ENCODE assay signal across 8 cellular contexts in genomic region chr22:44360686-44361381, GRCh38. TPM values are rescaled to one million over a fixed set of nuclear protein-coding genes. Genes with fewer than 3 reads are reported as not detected.
DNase-seq lines count a peak whose midpoint lies in the region; FAIRE-seq and TF ChIP-seq lines count a peak whose summit lies in the region.

No MANE protein-coding gene starts in this region.

- no peaks in the 10 kb centered on the region for H4K20me1 ChIP-seq in mammary epithelial cell (ENCODE audit: insufficient read depth, low read length)

- TF ChIP-seq POLR2A in transverse colon (IDR thresholded peaks at IDR 0.05), result no peak

- TF ChIP-seq CTCF in mammary epithelial cell (conservative IDR thresholded peaks at IDR 0.05 in 1 of 2, IDR thresholded peaks at IDR 0.05 in 1 of 2; ENCODE audit: extremely low read depth in 1 of 2, insufficient read depth in 1 of 2, low read depth in 1 of 2, low read length in 2 of 2), result peak; percentile 29 to 40
- no peak for TF ChIP-seq CTCF in kidney (IDR thresholded peaks at IDR 0.05; ENCODE audit: borderline replicate concordance, extremely low read depth, insufficient read depth)
- peak; percentile 12 to 53 (median 30) for TF ChIP-seq CTCF in transverse colon (IDR thresholded peaks at IDR 0.05)
- TF ChIP-seq CTCF in A673 (conservative IDR thresholded peaks at IDR 0.05; ENCODE audit: low read depth, low read length), result no peak

- H3K9me3 ChIP-seq in mammary epithelial cell (replicated peaks; ENCODE audit: insufficient read depth, low read length), result no peaks in the 10 kb centered on the region
- H3K9me3 ChIP-seq in kidney (ENCODE audit: control insufficient read depth in 1 of 2, low read length in 2 of 2), result no peaks in the 10 kb centered on the region
- no peaks in the 10 kb centered on the region for H3K9me3 ChIP-seq in transverse colon
- no peaks in the 10 kb centered on the region for H3K9me3 ChIP-seq in A673 (ENCODE audit: low read depth, low read length, poor library complexity, severe bottlenecking)

- dilution Hi-C loops in mammary epithelial cell (cut with HindIII; ENCODE audit: low sequenced_read_pairs), result no loop called here

- in situ Hi-C loops in mammary epithelial cell (cut with MboI; ENCODE audit: low sequenced_read_pairs in 2 of 2), result no loop called here
- in situ Hi-C loops in transverse colon (cut with MboI; ENCODE audit: low pct_ligation_motif_present in 1 of 4, low pct_unique_long_range_greater_than_20kb in 1 of 4, low sequenced_read_pairs in 3 of 4), result no loop called here

- H3K4me1 ChIP-seq in mammary epithelial cell (ENCODE audit: insufficient read depth, low read length), result peaks cover 52% of the 10 kb centered on the region
- no peaks in the 10 kb centered on the region for H3K4me1 ChIP-seq in kidney (ENCODE audit: control insufficient read depth in 1 of 2, insufficient read depth in 1 of 2, low read depth in 1 of 2, low read length in 2 of 2)
- peaks cover 15 to 44% (median 23%) of the 10 kb centered on the region in 4 donors for H3K4me1 ChIP-seq in transverse colon
- no peaks in the 10 kb centered on the region for H3K4me1 ChIP-seq in A673 (ENCODE audit: insufficient read depth, low read length, poor library complexity, severe bottlenecking)

- peak overlapping the region; percentile 77 for H3K27ac ChIP-seq in mammary epithelial cell (ENCODE audit: insufficient read depth, low read depth, low read length)
- no peak overlapping the region for H3K27ac ChIP-seq in kidney (ENCODE audit: low read depth in 2 of 2, low read length in 2 of 2)
- H3K27ac ChIP-seq in transverse colon, result peak overlapping the region; percentile 53 to 89 (median 78)
- no peak overlapping the region for H3K27ac ChIP-seq in A673 (ENCODE audit: low read depth, low read length, poor library complexity, severe bottlenecking)

- H3K36me3 ChIP-seq in mammary epithelial cell (ENCODE audit: insufficient read depth, low read length) (no peaks in the 10 kb centered on the region), kidney (ENCODE audit: control insufficient read depth in 1 of 2, insufficient read depth in 2 of 2, low read length in 2 of 2) (no peaks in the 10 kb centered on the region), transverse colon (no peaks in the 10 kb centered on the region), A673 (ENCODE audit: insufficient read depth, low read length, poor library complexity, severe bottlenecking) (no peaks in the 10 kb centered on the region)

- peak overlapping the region; percentile 68 for H2AFZ ChIP-seq in mammary epithelial cell (ENCODE audit: low read depth, low read length)

- H3K79me2 ChIP-seq in mammary epithelial cell (ENCODE audit: insufficient read depth, low read length), result no peaks in the 10 kb centered on the region

- intact Hi-C loops in mammary epithelial cell (cut with micrococcal nuclease), result loop anchor here (1.0 to 2.0 kb wide), 4 partner anchors 9 to 138 kb away; partner anchors contain the start of gene RTL6
- intact Hi-C loops in kidney (cut with DNase I), result no loop called here
- intact Hi-C loops in transverse colon (cut with DNase I; ENCODE audit: low total_unique reads), result loop anchor here (5.0 kb wide), 1 partner anchor 54 kb away; no protein-coding TSS in a partner anchor
- intact Hi-C loops in A673 (cut with micrococcal nuclease; ENCODE audit: unreplicated experiment), result no loop called here

- H3K4me2 ChIP-seq in mammary epithelial cell (ENCODE audit: insufficient read depth, low read depth, low read length), result peak overlapping the region; percentile 53

- H3K4me3 ChIP-seq in mammary epithelial cell (replicated peaks in 1 of 3; ENCODE audit: insufficient read depth in 1 of 3, low read depth in 2 of 3, low read length in 3 of 3) (no peak overlapping the region), kidney (ENCODE audit: low read length in 2 of 2) (no peak overlapping the region), transverse colon (no peak overlapping the region), A673 (ENCODE audit: low read depth, low read length, poor library complexity, severe bottlenecking) (no peak overlapping the region)

- no TSS peak for BruUV-seq in mammary epithelial cell (replicated peaks; lab: Mats Ljungman, UMichigan)
- BruUV-seq in A673 (replicated peaks; lab: Mats Ljungman, UMichigan), result no TSS peak

- CTCF ChIA-PET in mammary epithelial cell (lab: Charles Lee; ENCODE audit: low non-redundant PET), result interaction anchor here (0.5 to 1.0 kb wide), 3 partner anchors 9 to 478 kb away, joined by 3 to 4 read pairs (median 4); no protein-coding TSS in a partner anchor
- CTCF ChIA-PET in A673 (lab: Charles Lee), result interaction anchor here (0.8 kb wide), 1 partner anchor 14 kb away, joined by 4 read pairs; no protein-coding TSS in a partner anchor

- FAIRE-seq in HTR-8/SVneo (lab: Jason Lieb, UNC) (peak; percentile 23), kidney (lab: Jason Lieb, UNC) (no peak)

- WGBS in mammary epithelial cell (ENCODE audit: low coverage, missing lambda C conversion rate), result 0% methylated on average over 20 of the region's 25 CpGs
- WGBS in transverse colon (ENCODE audit: low coverage in 1 of 2), 2 donors, result 48% methylated on average over 20 of the region's 25 CpGs; no CpG with 5 or more reads in 1 of the 2 donors

- TF ChIP-seq EP300 in transverse colon (IDR thresholded peaks at IDR 0.05; ENCODE audit: low read depth), result no peak

- H3K27me3 ChIP-seq in mammary epithelial cell (ENCODE audit: insufficient read depth, low read length) (no peaks in the 10 kb centered on the region), transverse colon (no peaks in the 10 kb centered on the region), A673 (replicated peaks; ENCODE audit: insufficient read depth, low read depth, low read length, poor library complexity) (no peaks in the 10 kb centered on the region)

- DNase-seq in HTR-8/SVneo (ENCODE audit: insufficient read length, low spot score), result peak; percentile 52
- DNase-seq in mammary epithelial cell, result peak; percentile 96
- peak; percentile 75 for DNase-seq in kidney
- DNase-seq in transverse colon, result peak; percentile 17
- DNase-seq in activated CD8-positive, alpha-beta memory T cell treated with anti-CD3 and anti-CD28 coated beads, Interleukin-2, amount 50 U/mL, for 48 hours, result no peak
- DNase-seq in GM19238 (ENCODE audit: insufficient read length, low spot score), result no peak
- DNase-seq in A673 (ENCODE audit: low spot score), result no peak
- DNase-seq in NCI-H524 (lab: John Stamatoyannopoulos, UW), result no peak

- H3K9ac ChIP-seq in mammary epithelial cell (ENCODE audit: insufficient read depth, low read length) (peak overlapping the region; percentile 23), kidney (ENCODE audit: low read length in 2 of 2) (no peak overlapping the region)

- POLR2A ChIA-PET in A673 (lab: Charles Lee; ENCODE audit: low non-redundant PET), result no interaction called here

RNA-seq across cellular contexts. Expression of gene SHISAL1, which starts 48.1 kb away (rescaled TPM):
- 1 to 10 TPM; 3.9 to 9.2 TPM for total RNA-seq in mammary epithelial cell
- 2.9 TPM for polyA plus RNA-seq in mammary epithelial cell
- 7.2 TPM for polyA minus RNA-seq in mammary epithelial cell
- 1.1 TPM for total RNA-seq in kidney
- 0.04 TPM for polyA plus RNA-seq in kidney (ENCODE audit: insufficient read depth, low read depth, low replicate concordance)
- 1 to 10 TPM; 1.9 to 4.6 (median 3.2) TPM for total RNA-seq in transverse colon
- total RNA-seq in A673 (2021), result 1.8 and 2.5 TPM in 2 replicates

Comparison
In these comparisons a context has a peak if more than half of its experiments do, and no peak if none do; other contexts are left out.
1. DNase-seq: peak in HTR-8/SVneo (single experiment), mammary epithelial cell (single experiment), kidney (single experiment) and transverse colon (single experiment); none in activated CD8-positive, alpha-beta memory T cell treated with anti-CD3 and anti-CD28 coated beads, Interleukin-2, amount 50 U/mL, for 48 hours (single experiment), GM19238 (single experiment), A673 (single experiment) and NCI-H524 (0 of 2).
2. H3K27ac ChIP-seq: peak in mammary epithelial cell (single experiment) and transverse colon (4 of 4); none in kidney (0 of 2) and A673 (single experiment).
3. CTCF ChIP-seq: peak in mammary epithelial cell (2 of 2) and transverse colon (5 of 5); none in kidney (single experiment) and A673 (single experiment).
4. intact Hi-C loops: an anchor here in mammary epithelial cell (1.0 to 2.0 kb wide) and transverse colon (5.0 kb wide); none called in kidney and A673.